In genomic region chr2:61005736-61006135, GRCh38 we compare ENCODE assay signal across 18 cellular contexts. TPM values are rescaled to one million over a fixed set of nuclear protein-coding genes. Genes with fewer than 3 reads are reported as not detected.
DNase-seq lines count a peak whose midpoint lies in the region; ATAC-seq, FAIRE-seq and TF ChIP-seq lines count a peak whose summit lies in the region.
"Had no signal": no experiment of that assay in that cellular context is flagged by ENCODE, and none has a peak within 500 bp of the region (broad histone marks: within the 10 kb centered on the region; RNA-seq: fewer than 3 reads in every experiment).

No MANE protein-coding gene starts in this region.

- peak overlapping the region; percentile 76 for H2AFZ ChIP-seq in PC-3 (ENCODE audit: low read length)

- no peaks in the 10 kb centered on the region for H3K9me2 ChIP-seq in PC-3 (replicated peaks; ENCODE audit: low read length)

- DNase-seq in NCI-H2171 treated with DMSO at 0.1 percent for 48 hours (lab: John Stamatoyannopoulos, UW) (peak; percentile 20), NCI-H2171 (lab: John Stamatoyannopoulos, UW) (no peak), H54 (ENCODE audit: insufficient read length, low spot score) (no peak), PC-3 (no peak), iris pigment epithelial cell (ENCODE audit: low read depth) (peak; percentile 14), RCC 7860 (ENCODE audit: low spot score) (no peak)
- DNase-seq: 8988T; Calu3; CD8-positive, alpha-beta T cell; GOT3; H9; IMR-90; KBM-7 had no signal

- no peak for TF ChIP-seq CTCF in PC-3 (conservative IDR thresholded peaks at IDR 0.05; ENCODE audit: low read depth, low read length)

- no peaks in the 10 kb centered on the region for H3K36me3 ChIP-seq in PC-3 (ENCODE audit: low read depth, low read length)

- no peak for ATAC-seq in PC-3
- ATAC-seq in GM19023 (IDR thresholded peaks at IDR 0.05; ENCODE audit: unreplicated experiment): no peak
- ATAC-seq in GM21619 (IDR thresholded peaks at IDR 0.05; ENCODE audit: unreplicated experiment): no peak
- ATAC-seq: CD8-positive, alpha-beta T cell had no signal

- peak overlapping the region; percentile 83; the same call in 1 of the 2 replicates for H3K4me2 ChIP-seq in PC-3 (ENCODE audit: low read length)

- no peak for TF ChIP-seq POLR2A in H54 (IDR thresholded peaks at IDR 0.05; ENCODE audit: low read depth, low read length)

- no peaks in the 10 kb centered on the region for H4K20me1 ChIP-seq in PC-3 (ENCODE audit: low read length)
- H4K20me1 ChIP-seq: BLaER1 treated with 17β-estradiol and CSF1 and Interleukin-3, amounts not matched to agents 10 nM and 100 nM had no signal

- intact Hi-C loops in PC-3 (cut with micrococcal nuclease): no loop called here

- BruUV-seq in PC-3 (replicated peaks; lab: Mats Ljungman, UMichigan): no TSS peak

- H3K79me2 ChIP-seq in PC-3 (ENCODE audit: low read length): no peaks in the 10 kb centered on the region

- H3K27me3 ChIP-seq in PC-3 (ENCODE audit: low read length): no peaks in the 10 kb centered on the region
- H3K27me3 ChIP-seq: BLaER1 treated with 17β-estradiol and CSF1 and Interleukin-3, amounts not matched to agents 10 nM and 100 nM had no signal

- no peak overlapping the region; the same call in 1 of the 2 replicates for H3K4me3 ChIP-seq in PC-3 (ENCODE audit: low read length)
- H3K4me3 ChIP-seq: BLaER1 treated with 17β-estradiol and CSF1 and Interleukin-3, amounts not matched to agents 10 nM and 100 nM had no signal

- no peak overlapping the region for H3K27ac ChIP-seq in PC-3 (ENCODE audit: low read length)
- H3K27ac ChIP-seq: BLaER1 treated with 17β-estradiol and CSF1 and Interleukin-3, amounts not matched to agents 10 nM and 100 nM; HL-60 had no signal

- no peak overlapping the region for H3K9ac ChIP-seq in PC-3 (ENCODE audit: low read length)
- H3K9ac ChIP-seq: BLaER1 treated with 17β-estradiol and CSF1 and Interleukin-3, amounts not matched to agents 10 nM and 100 nM had no signal

- peak; percentile 41 for FAIRE-seq in H54 (lab: Jason Lieb, UNC)
- FAIRE-seq in RCC 7860 (lab: Jason Lieb, UNC): no peak
- FAIRE-seq: GM12891 had no signal

- CTCF ChIA-PET in PC-3 (lab: Charles Lee): interaction anchor here (0.5 to 1.4 kb wide), 3 partner anchors 10 to 1248 kb away, joined by 3 to 5 read pairs (median 3); no protein-coding TSS in a partner anchor

- POLR2A ChIA-PET in PC-3 (lab: Charles Lee; ENCODE audit: unreplicated experiment): interaction anchor here (0.6 kb wide), 2 partner anchors 10 to 245 kb away, joined by 4 read pairs; no protein-coding TSS in a partner anchor

- no peaks in the 10 kb centered on the region for H3F3A ChIP-seq in PC-3 (ENCODE audit: low read length, unreplicated experiment)

- H3K4me1 ChIP-seq in PC-3 (ENCODE audit: insufficient read depth, low read length): 0 out of 2 replicates have a peak, but pooled peaks cover 10% of the 10 kb centered on the region

- H3K9me3 ChIP-seq in PC-3 (ENCODE audit: low read length): no peaks in the 10 kb centered on the region
- H3K9me3 ChIP-seq: BLaER1 treated with 17β-estradiol and CSF1 and Interleukin-3, amounts not matched to agents 10 nM and 100 nM had no signal

RNA-seq across cellular contexts. Expression of gene PEX13, which starts 11.8 kb away (rescaled TPM):
- total RNA-seq in PC-3 (2014; rRNA removed): 30.4 and 37.7 TPM in 2 replicates

RNA-seq across cellular contexts. Expression of gene PUS10, which starts 12.3 kb away (rescaled TPM):
- total RNA-seq in PC-3 (2014; rRNA removed): 3.6 and 3.7 TPM in 2 replicates

RNA-seq across cellular contexts. Expression of gene SANBR, which starts 59.9 kb away (rescaled TPM):
- 4.8 and 6.1 TPM in 2 replicates for total RNA-seq in PC-3 (2014; rRNA removed)

Comparison
In these comparisons a context has a peak if more than half of its experiments do, and no peak if none do; other contexts are left out.
1. DNase-seq: peak in NCI-H2171 treated with DMSO at 0.1 percent for 48 hours (single experiment) and iris pigment epithelial cell (single experiment); none in NCI-H2171 (single experiment), H54 (single experiment), PC-3 (single experiment) and RCC 7860 (single experiment).